In genomic region chr1:23561813-23562100, GRCh38 we compare ENCODE assay signal across 8 cellular contexts. TPM values are rescaled to one million over a fixed set of nuclear protein-coding genes. Genes with fewer than 3 reads are reported as not detected.
DNase-seq lines count a peak whose midpoint lies in the region; ATAC-seq and TF ChIP-seq lines count a peak whose summit lies in the region.

No MANE protein-coding gene starts in this region.

- ATAC-seq in GM21390 (IDR thresholded peaks at IDR 0.05; ENCODE audit: unreplicated experiment), result no peak

- intact Hi-C loops in spleen (cut with DNase I; ENCODE audit: low total_unique reads), result no loop called here

- no peaks in the 10 kb centered on the region for H3K27me3 ChIP-seq in adipocyte (replicated peaks; ENCODE audit: control insufficient read depth, insufficient read depth, low read length)
- H3K27me3 ChIP-seq in spleen (replicated peaks in 1 of 7), result peaks cover 0 to 23% (median 0%) of the 10 kb centered on the region in 7 donors

- peaks cover 21% of the 10 kb centered on the region for H3K4me1 ChIP-seq in HEK293 (ENCODE audit: control insufficient read depth, insufficient read depth, low read length)
- H3K4me1 ChIP-seq in adipocyte (ENCODE audit: control insufficient read depth, insufficient read depth, low read length), result peaks cover 53% of the 10 kb centered on the region
- peaks cover 40 to 97% (median 64%) of the 10 kb centered on the region in 6 donors for H3K4me1 ChIP-seq in spleen

- DNase-seq in adipocyte (ENCODE audit: low read depth) (peak; percentile 52), kidney glomerular epithelial cell (lab: John Stamatoyannopoulos, UW) (peak; percentile 35), spleen (no peak), NCI-H2227 treated with DMSO at 0.1 percent for 48 hours (lab: John Stamatoyannopoulos, UW) (no peak), anterior cingulate cortex (lab: John Stamatoyannopoulos, UW) (no peak), midbrain (lab: John Stamatoyannopoulos, UW) (no peak)

- H3K4me3 ChIP-seq in HEK293 (ENCODE audit: low read depth, low read length), result no peak overlapping the region
- H3K4me3 ChIP-seq in adipocyte (ENCODE audit: low read length), result peak overlapping the region; percentile 53
- H3K4me3 ChIP-seq in spleen, result no peak overlapping the region

- CTCF ChIA-PET in HEK293 (lab: Yijun Ruan, JAX), result interaction anchor here (1.4 to 1.9 kb wide), 2 partner anchors 17 to 73 kb away, joined by 3 to 5 read pairs; no protein-coding TSS in a partner anchor

- WGBS in spleen, 5 donors, result 36 to 49% (median 47%) methylated on average over 2 of the region's 2 CpGs

- H3K27ac ChIP-seq in HEK293 (ENCODE audit: extremely low read depth, low read depth, low read length) (peak overlapping the region; percentile 89), spleen (peak overlapping the region; percentile 11 to 96 (median 94))

- no peak for TF ChIP-seq CTCF in HEK293 (tag by site-specific recombination; IDR thresholded peaks at IDR 0.05)
- no peak for TF ChIP-seq CTCF in spleen (IDR thresholded peaks at IDR 0.05 in 8 of 11, conservative IDR thresholded peaks at IDR 0.05 in 3 of 11)

- POLR2A ChIA-PET in HEK293 (lab: Yijun Ruan, JAX), result interaction anchor here (0.6 to 0.8 kb wide), 2 partner anchors 11 to 135 kb away, joined by 4 to 8 read pairs; no protein-coding TSS in a partner anchor

- H3K36me3 ChIP-seq in HEK293 (ENCODE audit: control insufficient read depth in 2 of 2, insufficient read depth in 1 of 2, low read length in 2 of 2), result peaks cover 0 to 24% of the 10 kb centered on the region in 2 experiments; a peak in 1 of 3 replicates
- peaks cover 10% of the 10 kb centered on the region for H3K36me3 ChIP-seq in adipocyte (ENCODE audit: control insufficient read depth, insufficient read depth, low read length, severe bottlenecking)
- H3K36me3 ChIP-seq in spleen, result peaks cover 0 to 7% (median 0%) of the 10 kb centered on the region in 6 donors

- no peak for TF ChIP-seq POLR2A in spleen (IDR thresholded peaks at IDR 0.05)

- H3K9ac ChIP-seq in adipocyte (ENCODE audit: low read length), result peak overlapping the region; percentile 87

- H3K9me3 ChIP-seq in HEK293 (ENCODE audit: control insufficient read depth, insufficient read depth, low read depth, low read length), result no peaks in the 10 kb centered on the region
- no peaks in the 10 kb centered on the region for H3K9me3 ChIP-seq in adipocyte (ENCODE audit: control insufficient read depth, low read length)
- H3K9me3 ChIP-seq in spleen, result no peaks in the 10 kb centered on the region

TF ChIP-seq in HEK293, 187 proteins besides CTCF, POLR2A, EP300 and RAD21 (continues in another document):
- TF ChIP-seq ZNF704 (tag by site-specific recombination; IDR thresholded peaks at IDR 0.05) (no peak), BCL11A (tag by site-specific recombination; IDR thresholded peaks at IDR 0.05; ENCODE audit: low read depth) (no peak), ZNF280D (tag by site-specific recombination; IDR thresholded peaks at IDR 0.05) (no peak), ZNF518A (tag by site-specific recombination; conservative IDR thresholded peaks at IDR 0.05; ENCODE audit: low read depth) (no peak), ZNF37A (tag by site-specific recombination; IDR thresholded peaks at IDR 0.05) (no peak), ZNF132 (tag by site-specific recombination; IDR thresholded peaks at IDR 0.05; ENCODE audit: borderline replicate concordance) (no peak), ZNF169 (tag by site-specific recombination; IDR thresholded peaks at IDR 0.05) (no peak), HOXD13 (CRISPR knock-in tag; IDR thresholded peaks at IDR 0.05; ENCODE audit: borderline replicate concordance) (no peak), MEIS1 (CRISPR knock-in tag; IDR thresholded peaks at IDR 0.05; ENCODE audit: borderline replicate concordance) (no peak), SP3 (tag by site-specific recombination; IDR thresholded peaks at IDR 0.05) (no peak), ZEB2 (tag by site-specific recombination; IDR thresholded peaks at IDR 0.05) (no peak), HOXC10 (CRISPR knock-in tag; IDR thresholded peaks at IDR 0.05) (no peak), ZNF416 (tag by site-specific recombination; IDR thresholded peaks at IDR 0.05) (no peak), ZNF692 (tag by site-specific recombination; IDR thresholded peaks at IDR 0.05) (no peak), ZNF768 (tag by site-specific recombination; IDR thresholded peaks at IDR 0.05) (no peak), ZNF596 (tag by site-specific recombination; IDR thresholded peaks at IDR 0.05) (no peak)

RNA-seq across cellular contexts. Expression of gene ID3, which starts 2.5 kb away (rescaled TPM):
- 100 to 1,000 TPM in 1 of 7 donors, 10 to 100 TPM in 6; 49.5 to 122 (median 65.4) TPM for total RNA-seq in spleen
- polyA plus RNA-seq in spleen, result 100 to 1,000 TPM in 2 of 3 donors, 10 to 100 TPM in 1; 59.8 to 118 (median 109) TPM

RNA-seq across cellular contexts. Expression of gene E2F2, which starts 30.7 kb away (rescaled TPM):
- total RNA-seq in spleen, result 10 to 100 TPM in 2 of 7 donors, 1 to 10 TPM in 5; 3.4 to 18.9 (median 8.4) TPM
- polyA plus RNA-seq in spleen, result 1 to 10 TPM in 2 of 3 donors, under 1 TPM in 1; 0.89 to 2.3 (median 1.5) TPM

Comparison
In these comparisons a context has a peak if more than half of its experiments do, and no peak if none do; other contexts are left out.
1. DNase-seq: peak in adipocyte (single experiment) and kidney glomerular epithelial cell (single experiment); none in spleen (single experiment), NCI-H2227 treated with DMSO at 0.1 percent for 48 hours (single experiment), anterior cingulate cortex (0 of 58) and midbrain (single experiment).